In genomic region chr2:15595342-15595905, GRCh38 we compare ENCODE assay signal across 30 cellular contexts.
"Had no signal": no experiment of that assay in that cellular context is flagged by ENCODE, and none has a peak within 500 bp of the region (broad histone marks: within the 10 kb centered on the region; RNA-seq: fewer than 3 reads in every experiment).

No MANE protein-coding gene starts in this region.

- H3K27ac Mint-ChIP-seq: activated CD4-positive, alpha-beta memory T cell treated with anti-CD3 and anti-CD28 coated beads for 36 hours; activated CD4-positive, alpha-beta T cell treated with anti-CD3 and anti-CD28 coated beads, Interleukin-2, amount 10 ng/mL, durations not matched to agents 24 days and 14 days; activated CD8-positive, alpha-beta memory T cell treated with anti-CD3 and anti-CD28 coated beads, Interleukin-2, amount 10 ng/mL, durations not matched to agents 7 days and 5 days; activated CD8-positive, alpha-beta T cell treated with anti-CD3 and anti-CD28 coated beads, Interleukin-2, amount 10 ng/mL, durations not matched to agents 7 days and 5 days; activated naive CD4-positive, alpha-beta T cell treated with anti-CD3 and anti-CD28 coated beads, Interleukin-2, amount 10 ng/mL, durations not matched to agents 7 days and 5 days; activated naive CD4-positive, alpha-beta T cell treated with anti-CD3 and anti-CD28 coated beads, Interleukin-2, amount 50 U/mL, for 72 hours; activated naive CD8-positive, alpha-beta T cell treated with anti-CD3 and anti-CD28 coated beads, Interleukin-2, amount 50 U/mL, for 24 hours; dendritic cell treated with granulocyte-macrophage colony-stimulating factor and Interleukin-4, amounts not matched to agents 40 ng/mL and 50 ng/mL, for 4 days; endodermal cell had no signal

- H3K9me3 Mint-ChIP-seq: activated CD4-positive, alpha-beta memory T cell treated with anti-CD3 and anti-CD28 coated beads for 36 hours; activated CD4-positive, alpha-beta T cell treated with anti-CD3 and anti-CD28 coated beads, Interleukin-2, amount 10 ng/mL, durations not matched to agents 24 days and 14 days; activated naive CD4-positive, alpha-beta T cell treated with anti-CD3 and anti-CD28 coated beads, Interleukin-2, amount 10 ng/mL, durations not matched to agents 7 days and 5 days; activated naive CD4-positive, alpha-beta T cell treated with anti-CD3 and anti-CD28 coated beads, Interleukin-2, amount 50 U/mL, for 72 hours; activated naive CD8-positive, alpha-beta T cell treated with anti-CD3 and anti-CD28 coated beads, Interleukin-2, amount 50 U/mL, for 24 hours; dendritic cell treated with granulocyte-macrophage colony-stimulating factor and Interleukin-4, amounts not matched to agents 40 ng/mL and 50 ng/mL, for 4 days; endodermal cell had no signal

- H3K4me3 Mint-ChIP-seq: activated CD4-positive, alpha-beta memory T cell treated with anti-CD3 and anti-CD28 coated beads for 36 hours; activated CD4-positive, alpha-beta T cell treated with anti-CD3 and anti-CD28 coated beads for 36 hours; activated CD4-positive, alpha-beta T cell treated with anti-CD3 and anti-CD28 coated beads, Interleukin-2, amount 10 ng/mL, durations not matched to agents 24 days and 14 days; activated CD8-positive, alpha-beta memory T cell treated with anti-CD3 and anti-CD28 coated beads, Interleukin-2, amount 10 ng/mL, durations not matched to agents 7 days and 5 days; activated CD8-positive, alpha-beta T cell treated with anti-CD3 and anti-CD28 coated beads, Interleukin-2, amount 10 ng/mL, durations not matched to agents 7 days and 5 days; activated naive CD4-positive, alpha-beta T cell treated with anti-CD3 and anti-CD28 coated beads, Interleukin-2, amount 10 ng/mL, durations not matched to agents 7 days and 5 days; activated naive CD8-positive, alpha-beta T cell treated with anti-CD3 and anti-CD28 coated beads, Interleukin-2, amount 50 U/mL, for 24 hours; dendritic cell treated with granulocyte-macrophage colony-stimulating factor and Interleukin-4, amounts not matched to agents 40 ng/mL and 50 ng/mL, for 4 days; endodermal cell had no signal

- ATAC-seq: activated CD4-positive, alpha-beta T cell treated with anti-CD3 and anti-CD28 coated beads for 36 hours; activated CD8-positive, alpha-beta memory T cell treated with anti-CD3 and anti-CD28 coated beads, Interleukin-2, amount 10 ng/mL, durations not matched to agents 7 days and 5 days; activated CD8-positive, alpha-beta T cell treated with anti-CD3 and anti-CD28 coated beads, Interleukin-2, amount 10 ng/mL, durations not matched to agents 7 days and 5 days; activated naive CD4-positive, alpha-beta T cell treated with anti-CD3 and anti-CD28 coated beads, Interleukin-2, amount 50 U/mL, for 72 hours; activated naive CD8-positive, alpha-beta T cell treated with anti-CD3 and anti-CD28 coated beads, Interleukin-2, amount 50 U/mL, for 24 hours; body of pancreas; esophagus mucosa had no signal

- H3K9me3 ChIP-seq: adrenal gland, body of pancreas, colonic mucosa had no signal

- H3K27me3 ChIP-seq: adrenal gland, body of pancreas, colonic mucosa, dorsolateral prefrontal cortex had no signal

- H3K27ac ChIP-seq: adrenal gland, body of pancreas, colonic mucosa, dorsolateral prefrontal cortex had no signal

- DNase-seq: activated CD4-positive, alpha-beta memory T cell treated with anti-CD3 and anti-CD28 coated beads for 36 hours; activated CD4-positive, alpha-beta T cell treated with anti-CD3 and anti-CD28 coated beads for 36 hours; activated CD4-positive, alpha-beta T cell treated with anti-CD3 and anti-CD28 coated beads, Interleukin-2, amount 10 ng/mL, durations not matched to agents 24 days and 14 days; activated CD4-positive, CD25-positive, alpha-beta regulatory T cell; activated CD4-positive, CD25-positive, alpha-beta regulatory T cell treated with anti-CD3 and anti-CD28 coated beads, Interleukin-2, amount 50 U/mL, for 72 hours; activated CD8-positive, alpha-beta memory T cell treated with anti-CD3 and anti-CD28 coated beads, Interleukin-2, amount 10 ng/mL, durations not matched to agents 7 days and 5 days; activated CD8-positive, alpha-beta memory T cell treated with anti-CD3 and anti-CD28 coated beads, Interleukin-2, amount 50 U/mL, for 4 hours; activated CD8-positive, alpha-beta T cell treated with anti-CD3 and anti-CD28 coated beads, Interleukin-2, amount 10 ng/mL, durations not matched to agents 7 days and 5 days; activated gamma-delta T cell; activated naive CD4-positive, alpha-beta T cell; activated naive CD4-positive, alpha-beta T cell treated with anti-CD3 and anti-CD28 coated beads, Interleukin-2, amount 10 ng/mL, durations not matched to agents 7 days and 5 days; activated naive CD8-positive, alpha-beta T cell treated with anti-CD3 and anti-CD28 coated beads, Interleukin-2, amount 50 U/mL, for 24 hours; activated T-cell treated with anti-CD3 and anti-CD28 coated beads, Interleukin-2, amount 50 U/mL, for 48 hours; adrenal gland; amygdala; aorta; body of pancreas; caudate nucleus; cerebellar nuclear complex; colonic mucosa; dorsolateral prefrontal cortex; effector memory CD4-positive, alpha-beta T cell; endodermal cell; foreskin fibroblast; head of caudate nucleus; T-helper 1 cell; T-helper 2 cell had no signal

- H3K4me3 ChIP-seq: adrenal gland, body of pancreas, colonic mucosa, dorsolateral prefrontal cortex had no signal

- H3K27me3 Mint-ChIP-seq: activated CD4-positive, alpha-beta memory T cell treated with anti-CD3 and anti-CD28 coated beads for 36 hours; activated CD4-positive, alpha-beta T cell treated with anti-CD3 and anti-CD28 coated beads for 36 hours; activated CD4-positive, alpha-beta T cell treated with anti-CD3 and anti-CD28 coated beads, Interleukin-2, amount 10 ng/mL, durations not matched to agents 24 days and 14 days; activated CD8-positive, alpha-beta memory T cell treated with anti-CD3 and anti-CD28 coated beads, Interleukin-2, amount 10 ng/mL, durations not matched to agents 7 days and 5 days; activated naive CD4-positive, alpha-beta T cell treated with anti-CD3 and anti-CD28 coated beads, Interleukin-2, amount 10 ng/mL, durations not matched to agents 7 days and 5 days; activated naive CD8-positive, alpha-beta T cell treated with anti-CD3 and anti-CD28 coated beads, Interleukin-2, amount 50 U/mL, for 24 hours; dendritic cell treated with granulocyte-macrophage colony-stimulating factor and Interleukin-4, amounts not matched to agents 40 ng/mL and 50 ng/mL, for 4 days had no signal
